ENCODE assay signal across 10 cellular contexts in genomic region chr22:19723990-19724827, GRCh38. TPM values are rescaled to one million over a fixed set of nuclear protein-coding genes. Genes with fewer than 3 reads are reported as not detected.
DNase-seq lines count a peak whose midpoint lies in the region; ATAC-seq and TF ChIP-seq lines count a peak whose summit lies in the region.
"Had no signal": no experiment of that assay in that cellular context is flagged by ENCODE, and none has a peak within 500 bp of the region (broad histone marks: within the 10 kb centered on the region; RNA-seq: fewer than 3 reads in every experiment).

No MANE protein-coding gene starts in this region.

- H3K4me3 ChIP-seq in stomach, result peak overlapping the region; percentile 23 to 49 (median 35)

- peak; percentile 72 for DNase-seq in activated CD4-positive, alpha-beta T cell treated with anti-CD3 and anti-CD28 coated beads for 48 hours
- DNase-seq in activated CD4-positive, alpha-beta T cell treated with anti-CD3 and anti-CD28 coated beads, Interleukin-2, amount 10 ng/mL, durations not matched to agents 7 days and 5 days, result no peak
- DNase-seq in activated T-cell treated with anti-CD3 and anti-CD28 coated beads, Interleukin-2, amount 50 U/mL, for 72 hours, result peak; percentile 67 to 71
- DNase-seq in immature natural killer cell (peak in 1 of 3 donors; percentile 11), stomach (no peak), NCI-H2196 treated with DMSO at 0.1 percent for 48 hours (lab: John Stamatoyannopoulos, UW; ENCODE audit: unreplicated experiment) (no peak), NCI-H1092 (lab: John Stamatoyannopoulos, UW) (no peak)
- DNase-seq: NCI-H69 had no signal

- peaks cover 0 to 32% (median 16%) of the 10 kb centered on the region in 4 donors for H3K36me3 ChIP-seq in stomach

- TF ChIP-seq POLR2A in stomach (IDR thresholded peaks at IDR 0.05), result no peak

- H3K4me1 Mint-ChIP-seq in activated CD4-positive, alpha-beta T cell treated with anti-CD3 and anti-CD28 coated beads, Interleukin-2, amount 10 ng/mL, durations not matched to agents 7 days and 5 days, result peaks cover 4% of the 10 kb centered on the region
- peaks cover 12% of the 10 kb centered on the region for H3K4me1 Mint-ChIP-seq in activated T-cell treated with anti-CD3 and anti-CD28 coated beads, Interleukin-2, amount 50 U/mL, for 72 hours (ENCODE audit: low read depth)
- H3K4me1 Mint-ChIP-seq in immature natural killer cell, result peaks cover 0 to 18% of the 10 kb centered on the region in 2 donors

- intact Hi-C loops in stomach (cut with DNase I; ENCODE audit: low total_unique reads), result no loop called here

- H3K9me3 ChIP-seq in stomach, result no peaks in the 10 kb centered on the region

- peaks cover 47% of the 10 kb centered on the region for H3K27me3 Mint-ChIP-seq in activated CD4-positive, alpha-beta T cell treated with anti-CD3 and anti-CD28 coated beads, Interleukin-2, amount 10 ng/mL, durations not matched to agents 7 days and 5 days
- peaks cover 44% of the 10 kb centered on the region for H3K27me3 Mint-ChIP-seq in activated T-cell treated with anti-CD3 and anti-CD28 coated beads, Interleukin-2, amount 50 U/mL, for 72 hours (ENCODE audit: low read depth)
- peaks cover 9 to 22% (median 17%) of the 10 kb centered on the region in 3 donors for H3K27me3 Mint-ChIP-seq in immature natural killer cell (ENCODE audit: low read depth in 3 of 3)

- H3K27me3 ChIP-seq in stomach, result peaks cover 0 to 80% (median 52%) of the 10 kb centered on the region in 3 donors

- 3 to 26% (median 9%) methylated on average over 31 to 88 of the region's 88 CpGs for WGBS in stomach, 5 donors

- H3K27ac ChIP-seq in stomach, result no peak overlapping the region

- no peaks in the 10 kb centered on the region for H3K9me3 Mint-ChIP-seq in activated CD4-positive, alpha-beta T cell treated with anti-CD3 and anti-CD28 coated beads, Interleukin-2, amount 10 ng/mL, durations not matched to agents 7 days and 5 days
- H3K9me3 Mint-ChIP-seq in activated T-cell treated with anti-CD3 and anti-CD28 coated beads, Interleukin-2, amount 50 U/mL, for 72 hours, result no peaks in the 10 kb centered on the region
- H3K9me3 Mint-ChIP-seq in immature natural killer cell, result peaks cover 0 to 1% (median 0%) of the 10 kb centered on the region in 6 donors

- no peak for TF ChIP-seq EP300 in stomach (IDR thresholded peaks at IDR 0.05)

- no peak overlapping the region for H3K27ac Mint-ChIP-seq in activated CD4-positive, alpha-beta T cell treated with anti-CD3 and anti-CD28 coated beads, Interleukin-2, amount 10 ng/mL, durations not matched to agents 7 days and 5 days
- H3K27ac Mint-ChIP-seq in activated T-cell treated with anti-CD3 and anti-CD28 coated beads, Interleukin-2, amount 50 U/mL, for 72 hours, result no peak overlapping the region
- H3K27ac Mint-ChIP-seq in immature natural killer cell, result no peak overlapping the region

- no peaks in the 10 kb centered on the region for H3K36me3 Mint-ChIP-seq in activated CD4-positive, alpha-beta T cell treated with anti-CD3 and anti-CD28 coated beads, Interleukin-2, amount 10 ng/mL, durations not matched to agents 7 days and 5 days (ENCODE audit: low read depth)
- H3K36me3 Mint-ChIP-seq in activated T-cell treated with anti-CD3 and anti-CD28 coated beads, Interleukin-2, amount 50 U/mL, for 72 hours (ENCODE audit: insufficient read depth in 2 of 2), result no peaks in the 10 kb centered on the region
- H3K36me3 Mint-ChIP-seq in immature natural killer cell, result no peaks in the 10 kb centered on the region

- no peak for TF ChIP-seq CTCF in stomach (IDR thresholded peaks at IDR 0.05)

- CTCF ChIA-PET in activated CD4-positive, alpha-beta T cell treated with anti-CD3 and anti-CD28 coated beads, Interleukin-2, amount 10 ng/mL, durations not matched to agents 7 days and 5 days (lab: Charles Lee), result interaction anchor here (0.9 to 1.3 kb wide), 3 partner anchors 9 to 173 kb away, joined by 3 to 4 read pairs (median 3); no protein-coding TSS in a partner anchor

- POLR2A ChIA-PET in activated CD4-positive, alpha-beta T cell treated with anti-CD3 and anti-CD28 coated beads, Interleukin-2, amount 10 ng/mL, durations not matched to agents 7 days and 5 days (lab: Charles Lee), result no interaction called here

- ATAC-seq in activated T-cell treated with anti-CD3 and anti-CD28 coated beads, Interleukin-2, amount 50 U/mL, for 72 hours (replicated peaks in 1 of 2), result peak; percentile 87 to 88
- ATAC-seq in HG03378 (IDR thresholded peaks at IDR 0.05; ENCODE audit: unreplicated experiment), result no peak

- no peak overlapping the region for H3K4me3 Mint-ChIP-seq in activated CD4-positive, alpha-beta T cell treated with anti-CD3 and anti-CD28 coated beads, Interleukin-2, amount 10 ng/mL, durations not matched to agents 7 days and 5 days
- H3K4me3 Mint-ChIP-seq in activated T-cell treated with anti-CD3 and anti-CD28 coated beads, Interleukin-2, amount 50 U/mL, for 72 hours, result peak overlapping the region; percentile 11 to 80
- H3K4me3 Mint-ChIP-seq in immature natural killer cell, result peak overlapping the region in 3 of 5 donors; percentile 25 to 71 (median 67)

- peaks cover 22 to 36% (median 30%) of the 10 kb centered on the region in 4 donors for H3K4me1 ChIP-seq in stomach

RNA-seq across cellular contexts. Expression of gene GP1BB, which starts 0.9 kb away (rescaled TPM):
- not detected for total RNA-seq in activated CD4-positive, alpha-beta T cell treated with anti-CD3 and anti-CD28 coated beads, Interleukin-2, amount 10 ng/mL, durations not matched to agents 7 days and 5 days
- under 1 TPM in 1 of 2 donors, not detected in 1; 0.17 TPM for total RNA-seq in activated T-cell treated with anti-CD3 and anti-CD28 coated beads, Interleukin-2, amount 50 U/mL, for 72 hours
- 10 to 100 TPM in 1 of 3 donors, under 1 TPM in 2; 0.53 to 10.1 (median 0.95) TPM for polyA plus RNA-seq in immature natural killer cell
- total RNA-seq in stomach, result 10 to 100 TPM in 1 of 5 donors, 1 to 10 TPM in 2, not detected in 2; 2.4 to 27.8 (median 9.3) TPM
- polyA plus RNA-seq in stomach, result 10 to 100 TPM in 1 of 3 donors, 1 to 10 TPM in 2; 5.5 to 12.4 (median 8.0) TPM

RNA-seq across cellular contexts. Expression of gene SEPTIN5, which starts 9.9 kb away (rescaled TPM):
- total RNA-seq in activated CD4-positive, alpha-beta T cell treated with anti-CD3 and anti-CD28 coated beads, Interleukin-2, amount 10 ng/mL, durations not matched to agents 7 days and 5 days, result not detected
- 1 to 10 TPM; 1.8 to 1.9 TPM for total RNA-seq in activated T-cell treated with anti-CD3 and anti-CD28 coated beads, Interleukin-2, amount 50 U/mL, for 72 hours
- polyA plus RNA-seq in immature natural killer cell, result 1 to 10 TPM in 1 of 3 donors, under 1 TPM in 1, not detected in 1; 0.36 to 2.2 TPM
- 10 to 100 TPM in 3 of 5 donors, 1 to 10 TPM in 2; 1.2 to 38.8 (median 13.9) TPM for total RNA-seq in stomach
- 10 to 100 TPM in 2 of 3 donors, 1 to 10 TPM in 1; 8.2 to 16.0 (median 11.1) TPM for polyA plus RNA-seq in stomach

RNA-seq across cellular contexts. Expression of gene TBX1, which starts 36.4 kb away (rescaled TPM):
- not detected for total RNA-seq in activated CD4-positive, alpha-beta T cell treated with anti-CD3 and anti-CD28 coated beads, Interleukin-2, amount 10 ng/mL, durations not matched to agents 7 days and 5 days
- under 1 TPM in 1 of 2 donors, not detected in 1; 0.12 TPM for total RNA-seq in activated T-cell treated with anti-CD3 and anti-CD28 coated beads, Interleukin-2, amount 50 U/mL, for 72 hours
- under 1 TPM in 1 of 3 donors, not detected in 2; 0.12 TPM for polyA plus RNA-seq in immature natural killer cell
- total RNA-seq in stomach, result under 1 TPM in 2 of 5 donors, not detected in 3; 0.43 to 0.73 TPM
- polyA plus RNA-seq in stomach, result 1 to 10 TPM in 1 of 3 donors, under 1 TPM in 1, not detected in 1; 0.62 to 1.1 TPM
- total RNA-seq: fibroblast of lung had no signal
- polyA plus RNA-seq: fibroblast of lung had no signal

Comparison
In these comparisons a context has a peak if more than half of its experiments do, and no peak if none do; other contexts are left out.
1. DNase-seq: peak in activated CD4-positive, alpha-beta T cell treated with anti-CD3 and anti-CD28 coated beads for 48 hours (single experiment) and activated T-cell treated with anti-CD3 and anti-CD28 coated beads, Interleukin-2, amount 50 U/mL, for 72 hours (2 of 2); none in activated CD4-positive, alpha-beta T cell treated with anti-CD3 and anti-CD28 coated beads, Interleukin-2, amount 10 ng/mL, durations not matched to agents 7 days and 5 days (single experiment), stomach (single experiment), NCI-H2196 treated with DMSO at 0.1 percent for 48 hours (single experiment) and NCI-H1092 (single experiment).